Comparison of ENCODE assay signal across 26 cellular contexts in genomic region chr4:13511101-13511500, GRCh38. TPM values are rescaled to one million over a fixed set of nuclear protein-coding genes. Genes with fewer than 3 reads are reported as not detected.
"Had no signal": no experiment of that assay in that cellular context is flagged by ENCODE, and none has a peak within 500 bp of the region (broad histone marks: within the 10 kb centered on the region; RNA-seq: fewer than 3 reads in every experiment).

No MANE protein-coding gene starts in this region.

- DNase-seq: activated CD4-positive, alpha-beta T cell treated with anti-CD3 and anti-CD28 coated beads for 1 hour; activated CD4-positive, alpha-beta T cell treated with anti-CD3 and anti-CD28 coated beads, Interleukin-2, amount 50 U/mL, for 1 hour; activated CD8-positive, alpha-beta T cell treated with anti-CD3 and anti-CD28 coated beads, Interleukin-2, amount 10 ng/mL, durations not matched to agents 7 days and 5 days; activated gamma-delta T cell; activated naive CD4-positive, alpha-beta T cell treated with anti-CD3 and anti-CD28 coated beads, Interleukin-2, amount 50 U/mL, for 16 hours; activated naive CD8-positive, alpha-beta T cell treated with anti-CD3 and anti-CD28 coated beads, Interleukin-2, amount 50 U/mL, for 24 hours; effector memory CD4-positive, alpha-beta T cell; head of caudate nucleus; islet precursor cell; left colon; naive B cell; occipital lobe; right lobe of liver; small intestine; stimulated activated CD4-positive, alpha-beta T cell treated with anti-CD3 and anti-CD28 coated beads, Interleukin-2, amount 100 ng/mL, for 24 hours; stimulated activated naive CD8-positive, alpha-beta T cell treated with anti-CD3 and anti-CD28 coated beads, Interleukin-15, amount 100 ng/mL, for 72 hours; WERI-Rb-1 had no signal

- H3K36me3 Mint-ChIP-seq: naive B cell; stimulated activated effector memory CD8-positive, alpha-beta T cell treated with anti-CD3 and anti-CD28 coated beads, Interleukin-12 subunit alpha, Interleukin-12 subunit beta, amount 100 ng/mL, for 72 hours had no signal

- H3K4me1 Mint-ChIP-seq: activated naive CD8-positive, alpha-beta T cell treated with anti-CD3 and anti-CD28 coated beads, Interleukin-2, amount 50 U/mL, for 24 hours; central memory CD8-positive, alpha-beta T cell; naive B cell; stimulated activated effector memory CD8-positive, alpha-beta T cell treated with anti-CD3 and anti-CD28 coated beads, Interleukin-12 subunit alpha, Interleukin-12 subunit beta, amount 100 ng/mL, for 72 hours; stimulated activated naive CD8-positive, alpha-beta T cell treated with anti-CD3 and anti-CD28 coated beads, Interleukin-15, amount 100 ng/mL, for 72 hours had no signal

- H3K27ac ChIP-seq: ascending aorta, right lobe of liver, tibial nerve, WERI-Rb-1 had no signal

- H3K27me3 ChIP-seq: ascending aorta, right lobe of liver had no signal

- H3K4me3 ChIP-seq: ascending aorta, right lobe of liver, tibial nerve had no signal

- H3K4me3 Mint-ChIP-seq: activated CD8-positive, alpha-beta T cell treated with anti-CD3 and anti-CD28 coated beads, Interleukin-2, amount 10 ng/mL, durations not matched to agents 7 days and 5 days; activated naive CD8-positive, alpha-beta T cell treated with anti-CD3 and anti-CD28 coated beads, Interleukin-2, amount 50 U/mL, for 24 hours; activated T-helper 1 cell treated with anti-CD3 and anti-CD28 coated beads, Interleukin-12 subunit alpha, Interleukin-12 subunit beta, Interleukin-2, Interleukin-4 antibody, amounts not matched to agents 30 ng/mL and 10 ng/mL and 1 ng/mL, durations not matched to agents 14 hours and 24 hours and 36 hours; central memory CD8-positive, alpha-beta T cell; naive B cell; neural crest cell; stimulated activated effector memory CD8-positive, alpha-beta T cell treated with anti-CD3 and anti-CD28 coated beads, Interleukin-12 subunit alpha, Interleukin-12 subunit beta, amount 100 ng/mL, for 72 hours; stimulated activated naive CD8-positive, alpha-beta T cell treated with anti-CD3 and anti-CD28 coated beads, Interleukin-15, amount 100 ng/mL, for 72 hours; T-helper 2 cell treated with Interferon-gamma antibody and Interleukin-4, amounts not matched to agents 5 μg/mL and 100 μg/mL, for 36 hours had no signal

- H3K4me1 ChIP-seq: ascending aorta, right lobe of liver, tibial nerve had no signal

- H3K36me3 ChIP-seq: ascending aorta, right lobe of liver, tibial nerve, WERI-Rb-1 had no signal

- H3K9me3 ChIP-seq: ascending aorta, right lobe of liver, tibial nerve had no signal

- ATAC-seq: activated CD8-positive, alpha-beta T cell treated with anti-CD3 and anti-CD28 coated beads, Interleukin-2, amount 10 ng/mL, durations not matched to agents 7 days and 5 days; activated naive CD8-positive, alpha-beta T cell treated with anti-CD3 and anti-CD28 coated beads, Interleukin-2, amount 50 U/mL, for 24 hours; left colon; right lobe of liver; stimulated activated effector memory CD8-positive, alpha-beta T cell treated with anti-CD3 and anti-CD28 coated beads, Interleukin-12 subunit alpha, Interleukin-12 subunit beta, amount 100 ng/mL, for 72 hours; stimulated activated naive CD8-positive, alpha-beta T cell treated with anti-CD3 and anti-CD28 coated beads, Interleukin-15, amount 100 ng/mL, for 72 hours had no signal

- H3K27ac Mint-ChIP-seq: activated CD8-positive, alpha-beta T cell treated with anti-CD3 and anti-CD28 coated beads, Interleukin-2, amount 10 ng/mL, durations not matched to agents 7 days and 5 days; activated naive CD8-positive, alpha-beta T cell treated with anti-CD3 and anti-CD28 coated beads, Interleukin-2, amount 50 U/mL, for 24 hours; activated T-helper 1 cell treated with anti-CD3 and anti-CD28 coated beads, Interleukin-12 subunit alpha, Interleukin-12 subunit beta, Interleukin-2, Interleukin-4 antibody, amounts not matched to agents 30 ng/mL and 10 ng/mL and 1 ng/mL, durations not matched to agents 14 hours and 24 hours and 36 hours; naive B cell; stimulated activated effector memory CD8-positive, alpha-beta T cell treated with anti-CD3 and anti-CD28 coated beads, Interleukin-12 subunit alpha, Interleukin-12 subunit beta, amount 100 ng/mL, for 72 hours; stimulated activated naive CD8-positive, alpha-beta T cell treated with anti-CD3 and anti-CD28 coated beads, Interleukin-15, amount 100 ng/mL, for 72 hours; T-helper 2 cell treated with Interferon-gamma antibody and Interleukin-4, amounts not matched to agents 5 μg/mL and 100 μg/mL, for 36 hours had no signal

- H3K9me3 Mint-ChIP-seq: activated naive CD8-positive, alpha-beta T cell treated with anti-CD3 and anti-CD28 coated beads, Interleukin-2, amount 50 U/mL, for 24 hours; activated T-helper 1 cell treated with anti-CD3 and anti-CD28 coated beads, Interleukin-12 subunit alpha, Interleukin-12 subunit beta, Interleukin-2, Interleukin-4 antibody, amounts not matched to agents 30 ng/mL and 10 ng/mL and 1 ng/mL, durations not matched to agents 14 hours and 24 hours and 36 hours; central memory CD8-positive, alpha-beta T cell; naive B cell; neural crest cell; stimulated activated effector memory CD8-positive, alpha-beta T cell treated with anti-CD3 and anti-CD28 coated beads, Interleukin-12 subunit alpha, Interleukin-12 subunit beta, amount 100 ng/mL, for 72 hours; stimulated activated naive CD8-positive, alpha-beta T cell treated with anti-CD3 and anti-CD28 coated beads, Interleukin-15, amount 100 ng/mL, for 72 hours; T-helper 2 cell treated with Interferon-gamma antibody and Interleukin-4, amounts not matched to agents 5 μg/mL and 100 μg/mL, for 36 hours had no signal

RNA-seq across cellular contexts. Expression of gene NKX3-2, which starts 33.2 kb away (rescaled TPM):
- total RNA-seq: activated CD8-positive, alpha-beta T cell treated with anti-CD3 and anti-CD28 coated beads, Interleukin-2, amount 10 ng/mL, durations not matched to agents 7 days and 5 days; activated T-helper 1 cell treated with anti-CD3 and anti-CD28 coated beads, Interleukin-12 subunit alpha, Interleukin-12 subunit beta, Interleukin-2, Interleukin-4 antibody, amounts not matched to agents 30 ng/mL and 10 ng/mL and 1 ng/mL, durations not matched to agents 14 hours and 24 hours and 36 hours; ascending aorta; frontal cortex; occipital lobe; right lobe of liver had no signal
- polyA plus RNA-seq: urinary bladder had no signal
